Comparison of ENCODE assay signal across 32 cellular contexts in genomic region chr15:56339594-56339993, GRCh38. TPM values are rescaled to one million over a fixed set of nuclear protein-coding genes. Genes with fewer than 3 reads are reported as not detected.
DNase-seq lines count a peak whose midpoint lies in the region; ATAC-seq lines count a peak whose summit lies in the region.
"Had no signal": no experiment of that assay in that cellular context is flagged by ENCODE, and none has a peak within 500 bp of the region (broad histone marks: within the 10 kb centered on the region; RNA-seq: fewer than 3 reads in every experiment).

No MANE protein-coding gene starts in this region.

- H4K12ac ChIP-seq in trophoblast cell (ENCODE audit: low read depth, low read length), result no peak overlapping the region

- H3K36me3 ChIP-seq in GM23248 (ENCODE audit: low read depth) (no peaks in the 10 kb centered on the region), MG63 (no peaks in the 10 kb centered on the region), trophoblast cell (ENCODE audit: control insufficient read depth in 1 of 2, insufficient read depth in 2 of 2, low read length in 2 of 2) (no peaks in the 10 kb centered on the region)
- H3K36me3 ChIP-seq: brain microvascular endothelial cell, spleen, WERI-Rb-1 had no signal

- no peak overlapping the region for H2BK120ac ChIP-seq in trophoblast cell (ENCODE audit: insufficient read depth, low read length, poor library complexity)

- no peaks in the 10 kb centered on the region for H4K20me1 ChIP-seq in GM23248 (ENCODE audit: insufficient read depth)

- no peak overlapping the region for H4K8ac ChIP-seq in trophoblast cell (ENCODE audit: low read depth, low read length)

- no peak overlapping the region for H3K23ac ChIP-seq in trophoblast cell (ENCODE audit: low read length)

- H3K18ac ChIP-seq in trophoblast cell (ENCODE audit: low read length), result no peak overlapping the region

- H2AK5ac ChIP-seq in trophoblast cell (ENCODE audit: low read length), result no peak overlapping the region

- H3K4me2 ChIP-seq in GM23248 (ENCODE audit: unreplicated experiment), result no peak overlapping the region
- H3K4me2 ChIP-seq in trophoblast cell (ENCODE audit: low read length), result no peak overlapping the region

- peak; percentile 56 for ATAC-seq in esophagus mucosa
- ATAC-seq in GM21576 (IDR thresholded peaks at IDR 0.05; ENCODE audit: unreplicated experiment), result no peak
- ATAC-seq: left ventricle myocardium superior; right cardiac atrium; stimulated activated naive CD8-positive, alpha-beta T cell treated with anti-CD3 and anti-CD28 coated beads, Interleukin-15, amount 100 ng/mL, for 72 hours had no signal

- no peak overlapping the region for H4K91ac ChIP-seq in trophoblast cell (ENCODE audit: low read depth, low read length)

- no peak overlapping the region for H3K4ac ChIP-seq in trophoblast cell (ENCODE audit: low read depth, low read length)

- no peak overlapping the region for H2AFZ ChIP-seq in GM23248
- H2AFZ ChIP-seq in trophoblast cell (ENCODE audit: insufficient read depth, low read length, poor library complexity), result no peak overlapping the region

- no peak overlapping the region for H2BK5ac ChIP-seq in trophoblast cell (ENCODE audit: low read depth, low read length, poor library complexity)

- 69 to 72% methylated on average over 4 of the region's 4 CpGs for WGBS in GM23248 (ENCODE audit: low coverage in 1 of 2, low lambda C conversion rate in 2 of 2, missing lambda C conversion rate in 2 of 2), 2 experiments
- WGBS in trophoblast cell (ENCODE audit: extremely low coverage, insufficient coverage, insufficient read length), result no CpG with 5 or more reads among the region's 4 CpGs

- in situ Hi-C loops in GM23248 (cut with MboI), result no loop called here

- no peaks in the 10 kb centered on the region for H3K27me3 ChIP-seq in GM23248 (replicated peaks; ENCODE audit: insufficient read depth)
- H3K27me3 ChIP-seq in MG63, result 0 out of 2 replicates have a peak, but pooled peaks cover 3% of the 10 kb centered on the region
- H3K27me3 ChIP-seq in trophoblast cell (ENCODE audit: insufficient read depth, low read length), result no peaks in the 10 kb centered on the region
- H3K27me3 ChIP-seq: brain microvascular endothelial cell, spleen had no signal

- H3K27ac ChIP-seq in GM23248 (no peak overlapping the region), trophoblast cell (ENCODE audit: low read depth, low read length) (no peak overlapping the region)
- H3K27ac ChIP-seq: brain microvascular endothelial cell, spleen, WERI-Rb-1 had no signal

- H3F3A ChIP-seq in GM23248 (ENCODE audit: insufficient read depth), result no peaks in the 10 kb centered on the region

- no peaks in the 10 kb centered on the region for H3K9me2 ChIP-seq in GM23248 (ENCODE audit: insufficient read depth)

- H3K79me2 ChIP-seq in GM23248 (ENCODE audit: insufficient read depth) (no peaks in the 10 kb centered on the region), trophoblast cell (ENCODE audit: control insufficient read depth, insufficient read depth, low read length, poor library complexity) (no peaks in the 10 kb centered on the region)

- no peak overlapping the region for H2BK12ac ChIP-seq in trophoblast cell (ENCODE audit: low read length)

- DNase-seq in GM23248, result peak; percentile 43
- DNase-seq in MG63, result peak; percentile 24
- peak; percentile 22 to 47 for DNase-seq in trophoblast cell
- no peak for DNase-seq in kidney glomerular epithelial cell (lab: John Stamatoyannopoulos, UW)
- DNase-seq in hypothalamus (lab: John Stamatoyannopoulos, UW), result no peak
- DNase-seq: activated CD4-positive, alpha-beta T cell treated with anti-CD3 and anti-CD28 coated beads for 48 hours; activated T-cell treated with anti-CD3 and anti-CD28 coated beads for 4 hours; amygdala; brain microvascular endothelial cell; C1 segment of cervical spinal cord; COR-L47; DMS79; GOT3; HFFc6; hippocampal formation; immature natural killer cell; left ventricle myocardium superior; midbrain; naive B cell; NCI-H1417 treated with DMSO at 0.1 percent for 48 hours; NCI-H2081; NCI-H345; NCI-H748 treated with DMSO at 0.1 percent for 48 hours; posterior cingulate gyrus; right cardiac atrium; spleen; stimulated activated CD4-positive, alpha-beta T cell treated with anti-CD3 and anti-CD28 coated beads, Interleukin-2, amount 100 ng/mL, for 24 hours; stimulated activated naive CD8-positive, alpha-beta T cell treated with anti-CD3 and anti-CD28 coated beads, Interleukin-15, amount 100 ng/mL, for 72 hours; T1000; WERI-Rb-1 had no signal

- no peak overlapping the region for H3K14ac ChIP-seq in trophoblast cell (ENCODE audit: low read length)

- no peaks in the 10 kb centered on the region for H3K79me1 ChIP-seq in trophoblast cell (ENCODE audit: low read length)

- H3K4me1 ChIP-seq in GM23248 (ENCODE audit: insufficient read depth) (no peaks in the 10 kb centered on the region), trophoblast cell (ENCODE audit: control insufficient read depth in 1 of 2, insufficient read depth in 2 of 2, low read length in 2 of 2) (no peaks in the 10 kb centered on the region)
- H3K4me1 ChIP-seq: spleen had no signal

- no peak overlapping the region for H3K4me3 ChIP-seq in GM23248
- no peak overlapping the region for H3K4me3 ChIP-seq in MG63
- no peak overlapping the region for H3K4me3 ChIP-seq in trophoblast cell (ENCODE audit: low read depth, low read length)
- H3K4me3 ChIP-seq: spleen had no signal

- H3K9me3 ChIP-seq in GM23248 (ENCODE audit: low read depth) (no peaks in the 10 kb centered on the region), MG63 (peaks cover 2% of the 10 kb centered on the region; the same call in 1 of the 2 replicates), trophoblast cell (ENCODE audit: insufficient read depth, low read depth, low read length) (no peaks in the 10 kb centered on the region)

- no peak overlapping the region for H3K9ac ChIP-seq in GM23248
- no peak overlapping the region for H3K9ac ChIP-seq in trophoblast cell (ENCODE audit: low read length)

RNA-seq across cellular contexts. Expression of gene TEX9, which starts 25.6 kb away (rescaled TPM):
- 3.7 and 4.3 TPM in 2 replicates for total RNA-seq in GM23248 (2014; rRNA removed; shearing (Covaris generic))
- polyA plus RNA-seq in GM23248 (2016; fragmentation: Nextera tagmentation; extraction: Ambion mirVana), result 3.5 and 3.6 TPM in 2 replicates
- 4.3 TPM in 1 of 2 replicates, not detected in the other for total RNA-seq in MG63 (2014; rRNA removed; shearing (Covaris generic); ENCODE audit: low replicate concordance)
- total RNA-seq in esophagus mucosa, result 9.2 TPM
- polyA plus RNA-seq in trophoblast cell (2013), result 3.6 and 3.7 TPM in 2 replicates

Comparison
In these comparisons a context has a peak if more than half of its experiments do, and no peak if none do; other contexts are left out.
1. DNase-seq: peak in GM23248 (single experiment), MG63 (single experiment) and trophoblast cell (2 of 2); none in kidney glomerular epithelial cell (single experiment) and hypothalamus (0 of 51).